8 cellular contexts compared by ENCODE assay signal in genomic region chr9:39791356-39791755, GRCh38.
DNase-seq lines count a peak whose midpoint lies in the region; ATAC-seq and TF ChIP-seq lines count a peak whose summit lies in the region.
"Not testable (repeated sequence)": the region's sequence is repeated elsewhere in the genome, so short reads cannot be mapped to it uniquely, and the experiment has no call there.

No MANE protein-coding gene starts in this region.

- not testable (repeated sequence) for H3K4me1 ChIP-seq in lung (ENCODE audit: control insufficient read depth in 2 of 2, insufficient read depth in 2 of 2, low read length in 2 of 2)

- not testable (repeated sequence) for H3K9me3 ChIP-seq in lung (ENCODE audit: control insufficient read depth in 2 of 2, insufficient read depth in 1 of 2, low read length in 1 of 2)

- TF ChIP-seq CTCF in CD14-positive monocyte (IDR thresholded peaks at IDR 0.05), result peak; percentile 29
- not testable (repeated sequence) for TF ChIP-seq CTCF in epithelial cell of proximal tubule (conservative IDR thresholded peaks at IDR 0.05; ENCODE audit: low read depth, low read length); lung (IDR thresholded peaks at IDR 0.05; ENCODE audit: control extremely low read depth, extremely low read depth)

- H3K36me3 ChIP-seq in lung (ENCODE audit: control insufficient read depth in 2 of 2, insufficient read depth in 2 of 2, low read length in 2 of 2), result not testable (repeated sequence)

- H3K27ac ChIP-seq in lung (ENCODE audit: low read depth in 1 of 2, low read length in 1 of 2), result not testable (repeated sequence)

- H3K4me3 ChIP-seq in epithelial cell of proximal tubule (ENCODE audit: low read depth, low read length), result peak overlapping the region; percentile 45
- H3K4me3 ChIP-seq in lung, result not testable (repeated sequence)

- DNase-seq in CD14-positive monocyte (ENCODE audit: low spot score); epithelial cell of proximal tubule (ENCODE audit: low read depth): not testable (repeated sequence)
- peak; percentile 74 for DNase-seq in activated T-cell treated with anti-CD3 and anti-CD28 coated beads, Interleukin-2, amount 50 U/mL, for 24 hours
- DNase-seq in lung (ENCODE audit: low spot score), result peak; percentile 42
- peak; percentile 5 for DNase-seq in stimulated activated CD4-positive, alpha-beta T cell treated with anti-CD3 and anti-CD28 coated beads, Interleukin-4, amount 100 ng/mL, for 1 hour

- H3K9me3 Mint-ChIP-seq in CD14-positive monocyte; activated T-cell treated with anti-CD3 and anti-CD28 coated beads, Interleukin-2, amount 50 U/mL, for 24 hours: not testable (repeated sequence)

- WGBS in lung, 2 donors, result 5 to 8% methylated on average over 15 to 18 of the region's 31 CpGs

- intact Hi-C loops in CD14-positive monocyte (cut with micrococcal nuclease), result not testable (repeated sequence)

- ATAC-seq in GM19351 (IDR thresholded peaks at IDR 0.05; ENCODE audit: unreplicated experiment), result peak; percentile 100
- ATAC-seq in HG02759 (IDR thresholded peaks at IDR 0.05; ENCODE audit: unreplicated experiment), result peak; percentile 100
- ATAC-seq in HG03565 (IDR thresholded peaks at IDR 0.05; ENCODE audit: unreplicated experiment), result peak; percentile 98
- ATAC-seq in lung (ENCODE audit: insufficient read depth, low FRiP score), result peak; percentile 100

- not testable (repeated sequence) for H3K4me1 Mint-ChIP-seq in CD14-positive monocyte; activated T-cell treated with anti-CD3 and anti-CD28 coated beads, Interleukin-2, amount 50 U/mL, for 24 hours (ENCODE audit: low read depth)

- not testable (repeated sequence) for H3K27ac Mint-ChIP-seq in CD14-positive monocyte; activated T-cell treated with anti-CD3 and anti-CD28 coated beads, Interleukin-2, amount 50 U/mL, for 24 hours

- not testable (repeated sequence) for H3K36me3 Mint-ChIP-seq in CD14-positive monocyte; activated T-cell treated with anti-CD3 and anti-CD28 coated beads, Interleukin-2, amount 50 U/mL, for 24 hours (ENCODE audit: low read depth)

- H3K27me3 Mint-ChIP-seq in CD14-positive monocyte (ENCODE audit: low read depth in 3 of 3); activated T-cell treated with anti-CD3 and anti-CD28 coated beads, Interleukin-2, amount 50 U/mL, for 24 hours: not testable (repeated sequence)

- not testable (repeated sequence) for H3K27me3 ChIP-seq in lung (ENCODE audit: control insufficient read depth, insufficient read depth)

- H3K4me3 Mint-ChIP-seq in CD14-positive monocyte; activated T-cell treated with anti-CD3 and anti-CD28 coated beads, Interleukin-2, amount 50 U/mL, for 24 hours: not testable (repeated sequence)
